1 cellular context compared by ENCODE assay signal in genomic region chr11:1573847-1574255, GRCh38.
TF ChIP-seq lines count a peak whose summit lies in the region.

No MANE protein-coding gene starts in this region.

TF ChIP-seq in HEK293, 187 proteins besides CTCF, POLR2A, EP300 and RAD21 (continued from another document):
- TF ChIP-seq ZNF518A (tag by site-specific recombination; conservative IDR thresholded peaks at IDR 0.05; ENCODE audit: low read depth) (no peak), ZNF521 (tag by site-specific recombination; IDR thresholded peaks at IDR 0.05) (no peak), KLF9 (tag by site-specific recombination; IDR thresholded peaks at IDR 0.05; ENCODE audit: low read depth) (no peak; the same call in 1 of the 2 replicates), HOXA7 (CRISPR knock-in tag; IDR thresholded peaks at IDR 0.05; ENCODE audit: borderline replicate concordance) (no peak), ZNF639 (tag by site-specific recombination; IDR thresholded peaks at IDR 0.05) (no peak), ZNF398 (tag by site-specific recombination; IDR thresholded peaks at IDR 0.05) (peak; percentile 82), ZFP37 (tag by site-specific recombination; IDR thresholded peaks at IDR 0.05) (no peak), PRDM6 (tag by site-specific recombination; IDR thresholded peaks at IDR 0.05) (no peak), ZNF223 (tag by site-specific recombination; IDR thresholded peaks at IDR 0.05) (no peak), BCL6B (tag by site-specific recombination; IDR thresholded peaks at IDR 0.05) (no peak), KLF1 (tag by site-specific recombination; IDR thresholded peaks at IDR 0.05) (0 out of 2 replicates have a peak, but pooled peaks have one; percentile 2), ZNF175 (tag by site-specific recombination; IDR thresholded peaks at IDR 0.05) (no peak), EGR2 (tag by site-specific recombination; IDR thresholded peaks at IDR 0.05; ENCODE audit: low read depth) (no peak), ZNF501 (tag by site-specific recombination; IDR thresholded peaks at IDR 0.05) (no peak), ZNF292 (tag by site-specific recombination; IDR thresholded peaks at IDR 0.05; ENCODE audit: borderline replicate concordance, low read depth) (no peak), PRDM10 (tag by site-specific recombination; IDR thresholded peaks at IDR 0.05) (peak; percentile 99), ZNF155 (tag by site-specific recombination; IDR thresholded peaks at IDR 0.05) (no peak), KLF8 (tag by site-specific recombination; IDR thresholded peaks at IDR 0.05) (no peak), ZBTB20 (tag by site-specific recombination; IDR thresholded peaks at IDR 0.05) (peak; percentile 43; the same call in 1 of the 2 replicates), ZNF157 (tag by site-specific recombination; IDR thresholded peaks at IDR 0.05) (no peak), ZBTB10 (tag by site-specific recombination; IDR thresholded peaks at IDR 0.05) (peak; percentile 71; the same call in 1 of the 2 replicates), ZNF18 (tag by site-specific recombination; IDR thresholded peaks at IDR 0.05) (no peak), ZNF792 (tag by site-specific recombination; IDR thresholded peaks at IDR 0.05) (no peak), REST (tag by site-specific recombination; IDR thresholded peaks at IDR 0.05) (no peak), ZBTB7A (tag by site-specific recombination; IDR thresholded peaks at IDR 0.05; ENCODE audit: low read depth) (peak; percentile 41; the same call in 1 of the 2 replicates)
TF ChIP-seq in HEK293: peak in this region for 9.
